ENCODE assay signal across 11 cellular contexts in the genomic region with DNA sequence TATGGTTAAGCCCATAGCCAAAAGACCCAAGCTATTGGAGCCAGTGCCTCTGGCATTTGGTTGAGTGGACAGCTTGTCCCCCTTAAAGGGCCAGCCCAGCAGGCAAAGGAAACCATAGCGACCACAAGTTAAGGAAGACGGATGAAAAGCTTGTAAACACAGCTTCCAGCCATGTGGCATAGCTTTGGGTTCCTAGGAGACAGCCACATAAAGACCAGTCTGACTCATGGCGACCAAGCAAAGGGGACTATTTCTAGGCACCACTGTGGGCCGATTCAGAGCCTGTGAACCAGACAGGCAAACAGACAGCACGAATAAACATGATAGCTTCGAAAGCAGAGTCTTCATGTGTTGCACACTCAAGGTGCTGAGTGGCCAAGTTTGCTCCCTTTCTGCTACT. TPM values are rescaled to one million over a fixed set of nuclear protein-coding genes. Genes with fewer than 3 reads are reported as not detected.
DNase-seq lines count a peak whose midpoint lies in the region; ATAC-seq and TF ChIP-seq lines count a peak whose summit lies in the region.
"Had no signal": no experiment of that assay in that cellular context is flagged by ENCODE, and none has a peak within 500 bp of the region (broad histone marks: within the 10 kb centered on the region; RNA-seq: fewer than 3 reads in every experiment).

No MANE protein-coding gene starts in this region.

- no peak overlapping the region for H3K9ac ChIP-seq in neural cell (ENCODE audit: low read length)

- TF ChIP-seq CTCF in neural cell (IDR thresholded peaks at IDR 0.05; ENCODE audit: poor library complexity, severe bottlenecking) = no peak

- TF ChIP-seq EP300 in neural cell (conservative IDR thresholded peaks at IDR 0.05; ENCODE audit: poor library complexity, severe bottlenecking) = no peak

- H3K36me3 ChIP-seq in neural cell (ENCODE audit: insufficient read depth, low read length) = no peaks in the 10 kb centered on the region

- no peak overlapping the region for H3K4me2 ChIP-seq in neural cell (ENCODE audit: low read length)

- H3K79me2 ChIP-seq in neural cell (replicated peaks; ENCODE audit: insufficient read depth, low read length) = no peaks in the 10 kb centered on the region

- H3K27me3 ChIP-seq in neural cell (ENCODE audit: insufficient read depth, low read depth, low read length) = no peaks in the 10 kb centered on the region
- H3K27me3 ChIP-seq: body of pancreas had no signal

- DNase-seq in ELR (ENCODE audit: low read depth) (peak; percentile 22), NCI-H774 (lab: John Stamatoyannopoulos, UW) (peak; percentile 11), fibroblast of peridontal ligament (ENCODE audit: extremely low read depth) (peak; percentile 55), AML-193 (lab: John Stamatoyannopoulos, UW) (no peak), NCI-H526 treated with DMSO at 0.1 percent for 48 hours (lab: John Stamatoyannopoulos, UW) (no peak)
- DNase-seq: body of pancreas, Calu3, small intestine had no signal

- TF ChIP-seq RAD21 in neural cell (conservative IDR thresholded peaks at IDR 0.05) = no peak

- H3K9me2 ChIP-seq in neural cell (ENCODE audit: insufficient read depth, low read length) = no peaks in the 10 kb centered on the region

- H3F3A ChIP-seq in neural cell (ENCODE audit: insufficient read depth, low read length, poor library complexity, severe bottlenecking) = no peaks in the 10 kb centered on the region

- H4K20me1 ChIP-seq in neural cell (ENCODE audit: insufficient read depth) = no peaks in the 10 kb centered on the region

- peak overlapping the region; percentile 69 for H3K27ac ChIP-seq in neural cell (ENCODE audit: low read length)
- H3K27ac ChIP-seq: body of pancreas had no signal

- H3K9me3 ChIP-seq in neural cell (ENCODE audit: low read length) = no peaks in the 10 kb centered on the region
- H3K9me3 ChIP-seq: body of pancreas had no signal

- H2AFZ ChIP-seq in neural cell (ENCODE audit: low read depth, low read length) = no peak overlapping the region

- no peak for ATAC-seq in HG03460 (IDR thresholded peaks at IDR 0.05; ENCODE audit: unreplicated experiment)
- ATAC-seq in HG02852 (IDR thresholded peaks at IDR 0.05; ENCODE audit: unreplicated experiment) = no peak
- ATAC-seq: body of pancreas had no signal

- H3K4me3 ChIP-seq in neural cell (ENCODE audit: low read length) = peak overlapping the region; percentile 51
- H3K4me3 ChIP-seq: body of pancreas had no signal

TF ChIP-seq in neural cell, 6 proteins besides CTCF, POLR2A, EP300 and RAD21:
- no peak for TF ChIP-seq TAF1 (IDR thresholded peaks at IDR 0.05; ENCODE audit: low read depth)

RNA-seq across cellular contexts. Expression of a gene that starts 30.5 kb away (rescaled TPM):
- polyA plus RNA-seq in neural cell = 31.5 and 45.6 TPM in 2 replicates
- 154 and 207 TPM in 2 replicates for polyA minus RNA-seq in neural cell

Comparison
In these comparisons a context has a peak if more than half of its experiments do, and no peak if none do; other contexts are left out.
1. DNase-seq: peak in ELR (single experiment), NCI-H774 (single experiment) and fibroblast of peridontal ligament (single experiment); none in AML-193 (0 of 2) and NCI-H526 treated with DMSO at 0.1 percent for 48 hours (single experiment).